ENCODE assay signal across 8 cellular contexts in the genomic region with DNA sequence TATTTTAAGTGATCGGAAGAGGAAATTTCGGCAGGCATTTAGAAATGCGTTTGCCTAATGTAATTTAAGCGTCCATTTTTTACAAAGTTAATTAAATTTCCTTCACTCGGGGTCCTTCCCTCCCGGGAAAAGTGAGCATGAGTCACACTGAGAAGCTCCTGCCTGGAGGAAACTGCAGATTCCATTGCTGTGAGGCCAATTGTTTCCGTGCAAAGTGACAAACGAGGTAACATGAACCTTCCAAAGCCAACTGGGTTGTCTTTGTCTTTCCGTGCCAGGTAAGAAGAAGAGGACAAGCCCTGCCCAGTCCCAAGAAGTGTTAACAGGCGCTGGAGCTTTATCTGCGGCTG.
DNase-seq lines count a peak whose midpoint lies in the region; ATAC-seq and TF ChIP-seq lines count a peak whose summit lies in the region.

No MANE protein-coding gene starts in this region.

- intact Hi-C loops in lower lobe of right lung (cut with DNase I): no loop called here

- peaks cover 33% of the 10 kb centered on the region for H3K27me3 Mint-ChIP-seq in type B pancreatic cell

- H3K27me3 ChIP-seq in lower lobe of right lung (ENCODE audit: low read depth): peaks cover 30% of the 10 kb centered on the region

- H3K27ac Mint-ChIP-seq in type B pancreatic cell: peak overlapping the region; percentile 69

- ATAC-seq in lower lobe of right lung: peak in 1 of 2 donors; percentile 34
- ATAC-seq in HG02938 (IDR thresholded peaks at IDR 0.05; ENCODE audit: unreplicated experiment): no peak

- peaks cover 32% of the 10 kb centered on the region for H3K4me1 Mint-ChIP-seq in type B pancreatic cell (ENCODE audit: unreplicated experiment)

- TF ChIP-seq CTCF in lower lobe of right lung (IDR thresholded peaks at IDR 0.05) (no peak), type B pancreatic cell (conservative IDR thresholded peaks at IDR 0.05) (no peak)

- H3K27ac ChIP-seq in lower lobe of right lung: no peak overlapping the region

- no peaks in the 10 kb centered on the region for H3K9me3 Mint-ChIP-seq in type B pancreatic cell

- no peaks in the 10 kb centered on the region for H3K36me3 Mint-ChIP-seq in type B pancreatic cell

- H3K9me3 ChIP-seq in lower lobe of right lung: no peaks in the 10 kb centered on the region

- peaks cover 7% of the 10 kb centered on the region for H3K4me1 ChIP-seq in lower lobe of right lung

- peak overlapping the region; percentile 82 for H3K4me3 Mint-ChIP-seq in type B pancreatic cell

- peak overlapping the region; percentile 48 for H3K4me3 ChIP-seq in lower lobe of right lung

- no peaks in the 10 kb centered on the region for H3K36me3 ChIP-seq in lower lobe of right lung

- peak; percentile 9 for DNase-seq in NCI-H2107 treated with DMSO at 0.1 percent for 48 hours (lab: John Stamatoyannopoulos, UW; ENCODE audit: unreplicated experiment)
- no peak for DNase-seq in NCI-H2107 (lab: John Stamatoyannopoulos, UW)
- DNase-seq in dedifferentiated amniotic fluid mesenchymal stem cell (ENCODE audit: extremely low spot score): peak; percentile 52
- DNase-seq in lower lobe of right lung: no peak
- DNase-seq in type B pancreatic cell (ENCODE audit: extremely low spot score, unreplicated experiment): no peak
- no peak for DNase-seq in islet precursor cell
- no peak for DNase-seq in activated T-cell treated with anti-CD3 and anti-CD28 coated beads for 4 hours

Comparison
In these comparisons a context has a peak if more than half of its experiments do, and no peak if none do; other contexts are left out.
1. DNase-seq: peak in NCI-H2107 treated with DMSO at 0.1 percent for 48 hours (single experiment) and dedifferentiated amniotic fluid mesenchymal stem cell (single experiment); none in NCI-H2107 (single experiment), lower lobe of right lung (single experiment), type B pancreatic cell (single experiment), islet precursor cell (single experiment) and activated T-cell treated with anti-CD3 and anti-CD28 coated beads for 4 hours (single experiment).